16 cellular contexts compared by ENCODE assay signal in genomic region chr9:27866741-27867140, GRCh38.
A peak's percentile ranks its signal among the peaks of the same experiment; 100 is the strongest.
DNase-seq lines count a peak whose midpoint lies in the region; ATAC-seq, FAIRE-seq and TF ChIP-seq lines count a peak whose summit lies in the region.
"Had no signal": no experiment of that assay in that cellular context is flagged by ENCODE, and none has a peak within 500 bp of the region (broad histone marks: within the 10 kb centered on the region; RNA-seq: fewer than 3 reads in every experiment).

No MANE protein-coding gene starts in this region.

- no TSS peak for BruUV-seq in HepG2 (replicated peaks; lab: Mats Ljungman, UMichigan)

- H3K9ac ChIP-seq in endodermal cell (ENCODE audit: extremely low read depth, low read length, poor library complexity, severe bottlenecking) (no peak overlapping the region), neural progenitor cell (no peak overlapping the region), HepG2 (ENCODE audit: insufficient read depth, low read depth, low read length) (no peak overlapping the region)

- peaks cover 20% of the 10 kb centered on the region for H3K4me1 ChIP-seq in BE2C
- H3K4me1 ChIP-seq in GM23338 (ENCODE audit: insufficient read depth), result 0 out of 2 replicates have a peak, but pooled peaks cover 3% of the 10 kb centered on the region
- H3K4me1 ChIP-seq in endodermal cell (ENCODE audit: control insufficient read depth, insufficient read depth, low read length), result no peaks in the 10 kb centered on the region
- H3K4me1 ChIP-seq in neural progenitor cell, result no peaks in the 10 kb centered on the region
- H3K4me1 ChIP-seq in HepG2 (ENCODE audit: insufficient read depth, low read length), result peaks cover 10% of the 10 kb centered on the region
- H3K4me1 ChIP-seq: Caco-2 had no signal

- no peak overlapping the region for H3K4me3 ChIP-seq in BE2C (ENCODE audit: low read depth, low read length)
- no peak overlapping the region for H3K4me3 ChIP-seq in GM23338
- no peak overlapping the region for H3K4me3 ChIP-seq in endodermal cell (ENCODE audit: low read length)
- no peak overlapping the region for H3K4me3 ChIP-seq in neural progenitor cell
- H3K4me3 ChIP-seq in HepG2 (replicated peaks in 1 of 3; ENCODE audit: insufficient read depth in 1 of 3, low read depth in 2 of 3, low read length in 3 of 3), result no peak overlapping the region
- H3K4me3 ChIP-seq: K562 had no signal

- ATAC-seq in GM23338, result peak; percentile 69
- ATAC-seq in HepG2, result no peak
- ATAC-seq: K562 had no signal

- TF ChIP-seq EP300 in HepG2 (IDR thresholded peaks at IDR 0.05; ENCODE audit: low read depth in 2 of 2, low read length in 2 of 2) (no peak), HepG2 (CRISPR knock-in tag; IDR thresholded peaks at IDR 0.05; ENCODE audit: borderline replicate concordance) (no peak)

- TF ChIP-seq POLR2A in HepG2 (IDR thresholded peaks at IDR 0.05; ENCODE audit: insufficient read depth in 1 of 2, low read depth in 2 of 2, low read length in 2 of 2), result no peak

- H3K4me1 Mint-ChIP-seq in GM23338, result peaks cover 12% of the 10 kb centered on the region; the same call in 2 of the 3 replicates
- peaks cover 28% of the 10 kb centered on the region for H3K4me1 Mint-ChIP-seq in endodermal cell
- peaks cover 6% of the 10 kb centered on the region for H3K4me1 Mint-ChIP-seq in neural progenitor cell
- H3K4me1 Mint-ChIP-seq: CD14-positive monocyte; CD8-positive, alpha-beta memory T cell had no signal

- peak overlapping the region; percentile 49; the same call in 1 of the 2 replicates for H2AFZ ChIP-seq in GM23338
- peak overlapping the region; percentile 76 for H2AFZ ChIP-seq in neural progenitor cell (replicated peaks)
- no peak overlapping the region for H2AFZ ChIP-seq in HepG2 (ENCODE audit: low read length)

- no peaks in the 10 kb centered on the region for H3F3A ChIP-seq in GM23338 (replicated peaks; ENCODE audit: low read depth)
- H3F3A ChIP-seq in neural progenitor cell (ENCODE audit: low read depth), result no peaks in the 10 kb centered on the region

- DNase-seq in BE2C (peak; percentile 26), GM23338 (ENCODE audit: low spot score) (peak; percentile 17), endodermal cell (peak; percentile 56), neural progenitor cell (ENCODE audit: low spot score) (peak; percentile 5), HepG2 (ENCODE audit: low spot score) (no peak), UCSD-AML1 (lab: John Stamatoyannopoulos, UW; ENCODE audit: unreplicated experiment) (no peak), GM19238 (ENCODE audit: insufficient read length, low spot score) (no peak)
- DNase-seq: Caco-2; CD8-positive, alpha-beta memory T cell; DND-41; GF-D8; H7 had no signal

- no peaks in the 10 kb centered on the region for H3K79me2 ChIP-seq in GM23338 (replicated peaks; ENCODE audit: insufficient read depth)
- H3K79me2 ChIP-seq in neural progenitor cell (ENCODE audit: low read depth), result no peaks in the 10 kb centered on the region
- no peaks in the 10 kb centered on the region for H3K79me2 ChIP-seq in HepG2 (ENCODE audit: insufficient read depth, low read length)

- H3K27ac ChIP-seq in GM23338 (ENCODE audit: low read depth), result no peak overlapping the region
- H3K27ac ChIP-seq in endodermal cell (ENCODE audit: low read depth, low read length), result no peak overlapping the region
- no peak overlapping the region for H3K27ac ChIP-seq in neural progenitor cell
- no peak overlapping the region for H3K27ac ChIP-seq in HepG2 (ENCODE audit: extremely low read length, insufficient read depth, low read length)
- H3K27ac ChIP-seq: HL-60 had no signal

- H3K27me3 ChIP-seq in BE2C (no peaks in the 10 kb centered on the region), GM23338 (ENCODE audit: insufficient read depth) (no peaks in the 10 kb centered on the region), endodermal cell (ENCODE audit: control insufficient read depth, insufficient read depth, low read length, poor library complexity, severe bottlenecking) (no peaks in the 10 kb centered on the region), neural progenitor cell (no peaks in the 10 kb centered on the region), HepG2 (ENCODE audit: control insufficient read depth in 1 of 2, insufficient read depth in 2 of 2, low read length in 2 of 2) (no peaks in the 10 kb centered on the region)

- H3K4me2 ChIP-seq in GM23338 (no peak overlapping the region), neural progenitor cell (no peak overlapping the region), HepG2 (ENCODE audit: low read depth, low read length) (no peak overlapping the region)

- in situ Hi-C loops in HepG2 (cut with HindIII; ENCODE audit: extremely low pct_ligation_motif_present, low pct_unique_long_range_greater_than_20kb), result no loop called here

- H3K27me3 Mint-ChIP-seq in GM23338 (ENCODE audit: insufficient read depth, low read depth, poor library complexity) (peaks cover 4% of the 10 kb centered on the region), endodermal cell (ENCODE audit: insufficient read depth) (peaks cover 12% of the 10 kb centered on the region), neural progenitor cell (ENCODE audit: insufficient read depth, low read depth) (peaks cover 4% of the 10 kb centered on the region)
- H3K27me3 Mint-ChIP-seq: CD8-positive, alpha-beta memory T cell had no signal

- TF ChIP-seq RAD21 in HepG2 (CRISPR knock-in tag; IDR thresholded peaks at IDR 0.05), result no peak

- TF ChIP-seq CTCF in BE2C (IDR thresholded peaks at IDR 0.05; ENCODE audit: low read depth, low read length) (peak; percentile 18; the same call in 1 of the 2 replicates), GM23338 (conservative IDR thresholded peaks at IDR 0.05; ENCODE audit: low read depth in 2 of 2) (peak; percentile 31 to 36; a peak in 2 of 4 replicates), endodermal cell (conservative IDR thresholded peaks at IDR 0.05) (peak; percentile 60), neural progenitor cell (IDR thresholded peaks at IDR 0.05) (peak; percentile 13), HepG2 (CRISPR knock-in tag; IDR thresholded peaks at IDR 0.05) (no peak)

- H3K36me3 Mint-ChIP-seq in GM23338 (ENCODE audit: low read depth), result peaks cover 7% of the 10 kb centered on the region; the same call in 1 of the 3 replicates
- peaks cover under 1% of the 10 kb centered on the region for H3K36me3 Mint-ChIP-seq in endodermal cell (ENCODE audit: low read depth)
- no peaks in the 10 kb centered on the region for H3K36me3 Mint-ChIP-seq in neural progenitor cell
- H3K36me3 Mint-ChIP-seq: CD14-positive monocyte; CD8-positive, alpha-beta memory T cell had no signal

- no peak for FAIRE-seq in HepG2 (lab: Jason Lieb, UNC)
- FAIRE-seq: A204.1, K562 had no signal

- H3K4me3 Mint-ChIP-seq in GM23338 (no peak overlapping the region), endodermal cell (no peak overlapping the region), neural progenitor cell (no peak overlapping the region)
- H3K4me3 Mint-ChIP-seq: CD14-positive monocyte; CD8-positive, alpha-beta memory T cell had no signal

- H3K9me3 ChIP-seq in BE2C (no peaks in the 10 kb centered on the region), endodermal cell (ENCODE audit: control insufficient read depth, low read length) (peaks cover 17% of the 10 kb centered on the region), neural progenitor cell (ENCODE audit: low read depth) (no peaks in the 10 kb centered on the region), HepG2 (ENCODE audit: low read length) (no peaks in the 10 kb centered on the region)
- H3K9me3 ChIP-seq: Caco-2 had no signal

- POLR2A ChIA-PET in HepG2 (lab: Yijun Ruan, JAX), result no interaction called here

- H3K27ac Mint-ChIP-seq in GM23338 (no peak overlapping the region; the same call in 1 of the 2 replicates), endodermal cell (no peak overlapping the region), neural progenitor cell (no peak overlapping the region)
- H3K27ac Mint-ChIP-seq: CD8-positive, alpha-beta memory T cell had no signal

- no peaks in the 10 kb centered on the region for H3K36me3 ChIP-seq in BE2C
- H3K36me3 ChIP-seq in GM23338 (ENCODE audit: insufficient read depth), result no peaks in the 10 kb centered on the region
- no peaks in the 10 kb centered on the region for H3K36me3 ChIP-seq in endodermal cell (ENCODE audit: control insufficient read depth, insufficient read depth, low read length)
- peaks cover 3% of the 10 kb centered on the region for H3K36me3 ChIP-seq in neural progenitor cell
- no peaks in the 10 kb centered on the region for H3K36me3 ChIP-seq in HepG2 (replicated peaks in 1 of 2; ENCODE audit: control insufficient read depth in 1 of 2, insufficient read depth in 2 of 2, low read length in 2 of 2)

- intact Hi-C loops in HepG2 (cut with micrococcal nuclease; ENCODE audit: unreplicated experiment), result no loop called here

- H4K20me1 ChIP-seq in GM23338 (replicated peaks; ENCODE audit: insufficient read depth) (no peaks in the 10 kb centered on the region), neural progenitor cell (ENCODE audit: low read depth) (no peaks in the 10 kb centered on the region), HepG2 (ENCODE audit: insufficient read depth, low read length) (no peaks in the 10 kb centered on the region)

- H3K9me3 Mint-ChIP-seq in GM23338 (peaks cover 9% of the 10 kb centered on the region), endodermal cell (peaks cover 16% of the 10 kb centered on the region), neural progenitor cell (peaks cover 5% of the 10 kb centered on the region)

- WGBS in endodermal cell (ENCODE audit: insufficient coverage in 1 of 2, insufficient read length in 1 of 2), 2 experiments, result 90 to 92% methylated on average over 2 to 4 of the region's 4 CpGs
- 64% methylated on average over 4 of the region's 4 CpGs for WGBS in HepG2 (ENCODE audit: low lambda C conversion rate)

- peaks cover 3% of the 10 kb centered on the region for H3K9me2 ChIP-seq in GM23338 (ENCODE audit: insufficient read depth)

- CTCF ChIA-PET in HepG2 (lab: Yijun Ruan, JAX; ENCODE audit: low intra/inter-chr PET ratio, low total read pairs), result no interaction called here

TF ChIP-seq in GM23338, 12 proteins besides CTCF, POLR2A, EP300 and RAD21 (continues in another document):
- TF ChIP-seq ZNF331 (CRISPR knock-in tag; IDR thresholded peaks at IDR 0.05; ENCODE audit: low read depth) (no peak), JUNB (IDR thresholded peaks at IDR 0.05; ENCODE audit: unreplicated experiment) (no peak)

TF ChIP-seq in HepG2, 621 proteins besides CTCF, POLR2A, EP300 and RAD21 (continues in another document):
- TF ChIP-seq CENPX (CRISPR knock-in tag; IDR thresholded peaks at IDR 0.05) (no peak), SP1 (IDR thresholded peaks at IDR 0.05) (no peak), SP1 (CRISPR knock-in tag; IDR thresholded peaks at IDR 0.05) (no peak), KLF13 (CRISPR knock-in tag; IDR thresholded peaks at IDR 0.05) (no peak), ZNF598 (CRISPR knock-in tag; IDR thresholded peaks at IDR 0.05; ENCODE audit: borderline replicate concordance) (no peak), SALL1 (CRISPR knock-in tag; IDR thresholded peaks at IDR 0.05) (no peak), U2AF2 (IDR thresholded peaks at IDR 0.05; ENCODE audit: low read depth, low read length) (no peak), PCBP1 (IDR thresholded peaks at IDR 0.05; ENCODE audit: borderline replicate concordance, low read depth, low read length) (no peak), HOXA9 (CRISPR knock-in tag; IDR thresholded peaks at IDR 0.05; ENCODE audit: borderline replicate concordance) (no peak), KDM5A (IDR thresholded peaks at IDR 0.05; ENCODE audit: borderline replicate concordance, low read length) (no peak)

Comparison
In these comparisons a context has a peak if more than half of its experiments do, and no peak if none do; other contexts are left out.
1. DNase-seq: peak in BE2C (single experiment), GM23338 (single experiment), endodermal cell (single experiment) and neural progenitor cell (single experiment); none in HepG2 (single experiment), UCSD-AML1 (single experiment) and GM19238 (single experiment).